In genomic region chr7:7688310-7688709, GRCh38 we compare ENCODE assay signal across 22 cellular contexts. TPM values are rescaled to one million over a fixed set of nuclear protein-coding genes. Genes with fewer than 3 reads are reported as not detected.
DNase-seq lines count a peak whose midpoint lies in the region; ATAC-seq, FAIRE-seq and TF ChIP-seq lines count a peak whose summit lies in the region.
"Had no signal": no experiment of that assay in that cellular context is flagged by ENCODE, and none has a peak within 500 bp of the region (broad histone marks: within the 10 kb centered on the region; RNA-seq: fewer than 3 reads in every experiment).

No MANE protein-coding gene starts in this region.

- no peaks in the 10 kb centered on the region for H3K9me3 Mint-ChIP-seq in memory B cell
- no peaks in the 10 kb centered on the region for H3K9me3 Mint-ChIP-seq in Calu3 (ENCODE audit: low read depth, unreplicated experiment)
- H3K9me3 Mint-ChIP-seq: activated CD4-positive, alpha-beta T cell treated with anti-CD3 and anti-CD28 coated beads, Interleukin-2, amount 10 ng/mL, durations not matched to agents 7 days and 5 days; CD4-positive, alpha-beta memory T cell; dendritic cell treated with granulocyte-macrophage colony-stimulating factor and Interleukin-4, amounts not matched to agents 40 ng/mL and 50 ng/mL, for 4 days; H9; immature natural killer cell; naive thymus-derived CD8-positive, alpha-beta T cell had no signal

- TF ChIP-seq POLR2A in GM12891 (IDR thresholded peaks at IDR 0.05; ENCODE audit: low read depth, low read length), result no peak

- TF ChIP-seq CTCF in VCaP (conservative IDR thresholded peaks at IDR 0.05), result no peak
- no peak for TF ChIP-seq CTCF in Calu3 (IDR thresholded peaks at IDR 0.05; ENCODE audit: unreplicated experiment)

- H3K4me1 Mint-ChIP-seq in memory B cell (peaks cover 22% of the 10 kb centered on the region), Calu3 (ENCODE audit: low read depth, unreplicated experiment) (peaks cover 1% of the 10 kb centered on the region)

- DNase-seq in GM12891 (ENCODE audit: insufficient read length, low spot score) (no peak), memory B cell (ENCODE audit: low spot score in 2 of 2) (no peak), left colon (no peak), Calu3 (no peak)
- DNase-seq in activated CD4-positive, CD25-positive, alpha-beta regulatory T cell treated with anti-CD3 and anti-CD28 coated beads, Interleukin-2, amount 50 U/mL, for 72 hours, result no peak
- DNase-seq: activated CD4-positive, alpha-beta T cell treated with anti-CD3 and anti-CD28 coated beads, Interleukin-2, amount 10 ng/mL, durations not matched to agents 7 days and 5 days; activated CD8-positive, alpha-beta memory T cell treated with anti-CD3 and anti-CD28 coated beads, Interleukin-2, amount 50 U/mL, for 48 hours; CD4-positive, alpha-beta memory T cell; H9; immature natural killer cell; naive thymus-derived CD8-positive, alpha-beta T cell; NCI-H1694; NCI-H226; pancreas; PC-3; SJCRH30; T-helper 1 cell had no signal

- H3K36me3 Mint-ChIP-seq in memory B cell (peaks cover 11% of the 10 kb centered on the region), Calu3 (ENCODE audit: insufficient read depth, unreplicated experiment) (no peaks in the 10 kb centered on the region)
- H3K36me3 Mint-ChIP-seq: immature natural killer cell had no signal

- FAIRE-seq in GM12891 (lab: Jason Lieb, UNC), result peak; percentile 33
- FAIRE-seq: bronchial epithelial cell, K562, pancreas had no signal

- no TSS peak for BruUV-seq in Calu3 (replicated peaks; lab: Mats Ljungman, UMichigan)

- CTCF ChIA-PET in Calu3 (lab: Charles Lee), result interaction anchor here (1.6 kb wide), 1 partner anchor 48 kb away, joined by 3 read pairs; the partner anchor contains the start of gene UMAD1

- no peaks in the 10 kb centered on the region for H3K27me3 Mint-ChIP-seq in memory B cell
- H3K27me3 Mint-ChIP-seq in Calu3 (ENCODE audit: unreplicated experiment), result no peaks in the 10 kb centered on the region
- H3K27me3 Mint-ChIP-seq: activated CD4-positive, alpha-beta T cell treated with anti-CD3 and anti-CD28 coated beads, Interleukin-2, amount 10 ng/mL, durations not matched to agents 7 days and 5 days; CD4-positive, alpha-beta memory T cell; dendritic cell treated with granulocyte-macrophage colony-stimulating factor and Interleukin-4, amounts not matched to agents 40 ng/mL and 50 ng/mL, for 4 days; naive thymus-derived CD8-positive, alpha-beta T cell had no signal

- no peaks in the 10 kb centered on the region for H3K27me3 ChIP-seq in stomach smooth muscle (ENCODE audit: control insufficient read depth in 1 of 2, insufficient read depth in 2 of 2, low read length in 2 of 2)
- H3K27me3 ChIP-seq: pancreas, SJCRH30 had no signal

- peak overlapping the region; percentile 21 to 57 for H3K4me3 ChIP-seq in stomach smooth muscle (ENCODE audit: low read length in 2 of 2)
- H3K4me3 ChIP-seq: K562, pancreas, SJCRH30 had no signal

- H3K9ac ChIP-seq in stomach smooth muscle (ENCODE audit: low read length in 2 of 2), result peak overlapping the region in 1 of 2 donors; percentile 34

- H3K27ac ChIP-seq in VCaP, result peak overlapping the region; percentile 87
- no peak overlapping the region for H3K27ac ChIP-seq in stomach smooth muscle (ENCODE audit: low read length)
- H3K27ac ChIP-seq: pancreas, SJCRH30 had no signal

- no peaks in the 10 kb centered on the region for H3K9me3 ChIP-seq in stomach smooth muscle (ENCODE audit: control insufficient read depth in 2 of 2, low read length in 2 of 2)
- H3K9me3 ChIP-seq: pancreas, SJCRH30 had no signal

- H3K4me1 ChIP-seq in stomach smooth muscle (ENCODE audit: control insufficient read depth, insufficient read depth, low read length), result peaks cover 4% of the 10 kb centered on the region
- H3K4me1 ChIP-seq: pancreas, SJCRH30 had no signal

- H3K36me3 ChIP-seq in stomach smooth muscle (ENCODE audit: control insufficient read depth in 2 of 2, insufficient read depth in 2 of 2, low read length in 2 of 2), result no peaks in the 10 kb centered on the region
- H3K36me3 ChIP-seq: pancreas, SJCRH30 had no signal

- H3K4me3 Mint-ChIP-seq in memory B cell (no peak overlapping the region), Calu3 (ENCODE audit: low read depth, unreplicated experiment) (no peak overlapping the region)
- H3K4me3 Mint-ChIP-seq: activated CD4-positive, alpha-beta T cell treated with anti-CD3 and anti-CD28 coated beads, Interleukin-2, amount 10 ng/mL, durations not matched to agents 7 days and 5 days; CD4-positive, alpha-beta memory T cell; dendritic cell treated with granulocyte-macrophage colony-stimulating factor and Interleukin-4, amounts not matched to agents 40 ng/mL and 50 ng/mL, for 4 days; H9; naive thymus-derived CD8-positive, alpha-beta T cell had no signal

- intact Hi-C loops in left colon (cut with DNase I, micrococcal nuclease), result loop anchor here in 1 of 2 donors (10.0 kb wide), 1 partner anchor 286 kb away; no protein-coding TSS in a partner anchor
- intact Hi-C loops in Calu3 (cut with micrococcal nuclease; ENCODE audit: unreplicated experiment), result no loop called here

- no peak for ATAC-seq in memory B cell (ENCODE audit: low read depth)
- no peak for ATAC-seq in left colon
- ATAC-seq: K562; naive thymus-derived CD8-positive, alpha-beta T cell; PC-3 had no signal

- H3K27ac Mint-ChIP-seq in memory B cell (peak overlapping the region; percentile 41), Calu3 (ENCODE audit: unreplicated experiment) (no peak overlapping the region)
- H3K27ac Mint-ChIP-seq: activated CD4-positive, alpha-beta T cell treated with anti-CD3 and anti-CD28 coated beads, Interleukin-2, amount 10 ng/mL, durations not matched to agents 7 days and 5 days; dendritic cell treated with granulocyte-macrophage colony-stimulating factor and Interleukin-4, amounts not matched to agents 40 ng/mL and 50 ng/mL, for 4 days; H9 had no signal

TF ChIP-seq in GM12891, 5 proteins besides CTCF, POLR2A, EP300 and RAD21:
- no peak for TF ChIP-seq PAX5 (IDR thresholded peaks at IDR 0.05; ENCODE audit: insufficient read depth, low read length, severe bottlenecking)
- no peak for TF ChIP-seq POLR2AphosphoS5 (IDR thresholded peaks at IDR 0.05; ENCODE audit: low read depth, low read length)
- TF ChIP-seq SPI1 (IDR thresholded peaks at IDR 0.05; ENCODE audit: low read depth, low read length), result no peak
- no peak for TF ChIP-seq POU2F2 (IDR thresholded peaks at IDR 0.05; ENCODE audit: low read depth, low read length)
- no peak for TF ChIP-seq TAF1 (IDR thresholded peaks at IDR 0.05; ENCODE audit: low read depth, low read length)

RNA-seq across cellular contexts. Expression of gene RPA3, which starts 30.1 kb away (rescaled TPM):
- polyA plus RNA-seq in GM12891 (2012; ENCODE audit: low read depth, missing spikeins), result 80.1 TPM
- 10 to 100 TPM; 25.5 to 26.4 TPM for total RNA-seq in left colon
- 124 and 143 TPM in 2 replicates for total RNA-seq in Calu3 (2022)

RNA-seq across cellular contexts. Expression of gene UMAD1, which starts 47.8 kb away (rescaled TPM):
- polyA plus RNA-seq in GM12891 (2012; ENCODE audit: low read depth, missing spikeins), result 6.0 TPM
- 10 to 100 TPM; 16.1 to 24.7 TPM for total RNA-seq in left colon
- 25.2 and 25.7 TPM in 2 replicates for total RNA-seq in Calu3 (2022)
